Comparison of ENCODE assay signal across 8 cellular contexts in the genomic region with DNA sequence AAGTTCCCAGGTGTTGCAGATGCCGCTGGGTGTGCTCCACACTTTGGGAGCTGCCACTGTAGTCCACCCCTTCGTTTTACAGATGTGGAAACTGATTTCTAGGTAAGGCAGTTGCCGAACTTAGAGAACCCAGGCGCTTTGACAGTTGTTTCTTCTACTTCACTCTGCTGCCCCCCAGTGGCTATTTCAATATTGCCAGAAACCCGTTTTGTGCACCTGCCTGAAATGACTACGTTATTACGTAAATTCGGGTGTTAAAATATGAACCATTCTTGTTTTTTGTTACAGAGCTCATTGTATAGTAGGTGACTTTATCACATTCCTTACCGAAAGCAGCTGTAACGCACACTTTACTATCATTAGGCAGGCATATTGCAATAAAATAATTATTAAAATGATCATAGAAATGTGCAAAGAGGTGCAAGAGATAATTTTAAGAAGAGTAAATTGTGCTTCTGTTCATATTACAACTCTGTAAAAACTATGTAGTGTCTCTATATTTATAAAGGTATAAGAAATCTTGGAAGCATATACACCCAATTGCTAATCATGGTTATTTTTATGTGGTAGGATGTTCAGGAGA. TPM values are rescaled to one million over a fixed set of nuclear protein-coding genes. Genes with fewer than 3 reads are reported as not detected.
A peak's percentile ranks its signal among the peaks of the same experiment; 100 is the strongest.
DNase-seq lines count a peak whose midpoint lies in the region; ATAC-seq, FAIRE-seq and TF ChIP-seq lines count a peak whose summit lies in the region.

No MANE protein-coding gene starts in this region.

- ATAC-seq in GM18858 (IDR thresholded peaks at IDR 0.05; ENCODE audit: unreplicated experiment): no peak

- H3K27me3 ChIP-seq in small intestine (ENCODE audit: control insufficient read depth in 2 of 2, insufficient read depth in 2 of 2, low read length in 2 of 2): no peaks in the 10 kb centered on the region

- no peak for FAIRE-seq in small intestine (lab: Jason Lieb, UNC)

- WGBS in small intestine, 3 donors: 2 to 6% (median 3%) methylated on average over 10 of the region's 10 CpGs

- DNase-seq in GM10266 (ENCODE audit: extremely low spot score): peak; percentile 70
- DNase-seq in NCI-H1694 (lab: John Stamatoyannopoulos, UW): peak; percentile 75
- DNase-seq in T-helper 9 cell: peak; percentile 81
- peak in 50 of 58 donors; percentile 1 to 79 (median 26) for DNase-seq in anterior cingulate cortex (lab: John Stamatoyannopoulos, UW)
- DNase-seq in hepatic stellate cell (ENCODE audit: low spot score): peak; percentile 54
- DNase-seq in small intestine: peak; percentile 74
- DNase-seq in SHP77 treated with DMSO at 0.1 percent for 48 hours (lab: John Stamatoyannopoulos, UW): no peak

- no peak overlapping the region for H3K4me3 ChIP-seq in small intestine (ENCODE audit: low read depth in 1 of 2, low read length in 2 of 2)

- no peak overlapping the region for H3K27ac ChIP-seq in small intestine (ENCODE audit: low read depth in 1 of 2, low read length in 1 of 2)

- H3K9me3 ChIP-seq in small intestine (ENCODE audit: control insufficient read depth, low read depth): no peaks in the 10 kb centered on the region

- H3K36me3 ChIP-seq in small intestine (ENCODE audit: control insufficient read depth in 2 of 2, insufficient read depth in 2 of 2, low read length in 2 of 2): no peaks in the 10 kb centered on the region

- TF ChIP-seq CTCF in GM10266 (IDR thresholded peaks at IDR 0.05; ENCODE audit: control insufficient read depth, insufficient read depth, low read depth, missing control alignments): peak; percentile 78

- H3K4me1 ChIP-seq in small intestine (ENCODE audit: control insufficient read depth in 2 of 2, insufficient read depth in 1 of 2, low read depth in 1 of 2, low read length in 1 of 2): no peaks in the 10 kb centered on the region

RNA-seq across cellular contexts. Expression of gene OTOA, which starts 44.9 kb away (rescaled TPM):
- polyA plus RNA-seq in small intestine: under 1 TPM in 2 of 3 donors, not detected in 1; 0.09 to 0.27 TPM

RNA-seq across cellular contexts. Expression of gene IGSF6, which starts 56.2 kb away (rescaled TPM):
- polyA plus RNA-seq in small intestine: 1 to 10 TPM in 2 of 3 donors, under 1 TPM in 1; 0.45 to 2.7 (median 1.9) TPM
